11 cellular contexts compared by ENCODE assay signal in the genomic region with DNA sequence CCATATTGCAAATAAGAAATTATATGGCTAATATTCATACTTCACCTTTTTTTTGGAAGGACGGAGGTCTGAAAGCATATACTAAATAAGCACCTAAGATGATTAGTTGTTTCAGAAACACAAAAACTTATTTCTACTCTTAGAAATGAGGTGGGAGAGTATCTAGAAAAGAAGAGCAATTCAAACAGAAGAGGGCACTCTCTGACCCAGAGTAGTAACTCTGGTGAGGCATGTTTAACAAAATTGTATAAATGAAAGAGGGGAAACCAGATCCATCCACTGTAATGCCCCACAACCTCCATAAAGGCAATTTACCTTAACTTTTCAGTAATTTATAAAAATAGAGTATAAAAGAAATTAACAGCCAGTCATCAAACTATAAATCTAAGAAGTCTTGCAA.
A peak's percentile ranks its signal among the peaks of the same experiment; 100 is the strongest.
DNase-seq lines count a peak whose midpoint lies in the region; ATAC-seq, FAIRE-seq and TF ChIP-seq lines count a peak whose summit lies in the region.
"Had no signal": no experiment of that assay in that cellular context is flagged by ENCODE, and none has a peak within 500 bp of the region (broad histone marks: within the 10 kb centered on the region; RNA-seq: fewer than 3 reads in every experiment).

No MANE protein-coding gene starts in this region.

- H2BK15ac ChIP-seq in mesenchymal stem cell (ENCODE audit: low read depth, poor library complexity, severe bottlenecking), result no peak overlapping the region

- H2BK12ac ChIP-seq in mesenchymal stem cell (ENCODE audit: low read length in 2 of 2), result no peak overlapping the region

- H3K4me1 ChIP-seq in mesenchymal stem cell (ENCODE audit: control insufficient read depth, insufficient read depth, low read depth, low read length) (no peaks in the 10 kb centered on the region), thyroid gland (no peaks in the 10 kb centered on the region)

- H3K36me3 ChIP-seq in mesenchymal stem cell (ENCODE audit: control insufficient read depth in 1 of 2, insufficient read depth in 2 of 2, low read depth in 1 of 2, low read length in 2 of 2) (no peaks in the 10 kb centered on the region), thyroid gland (no peaks in the 10 kb centered on the region)

- DNase-seq in Kasumi-1 (lab: John Stamatoyannopoulos, UW) (peak; percentile 68 to 76), WTC11 (ENCODE audit: low spot score) (no peak), mesenchymal stem cell (peak; percentile 13), AG08395 (ENCODE audit: low spot score) (no peak), thyroid gland (no peak)
- no peak for DNase-seq in stimulated activated naive CD8-positive, alpha-beta T cell treated with anti-CD3 and anti-CD28 coated beads, Interleukin-15, amount 100 ng/mL, for 72 hours
- DNase-seq: stimulated activated naive B cell treated with anti-CD40 and anti-IgM and Interleukin-4, amounts not matched to agents 10 μg/mL and 1 μg/mL and 100 μg/mL, for 72 hours had no signal

- H3K79me1 ChIP-seq in mesenchymal stem cell (replicated peaks; ENCODE audit: low read length, poor library complexity, severe bottlenecking), result no peaks in the 10 kb centered on the region

- no peaks in the 10 kb centered on the region for H3K9me3 Mint-ChIP-seq in WTC11
- peaks cover 7 to 8% of the 10 kb centered on the region in 2 donors for H3K9me3 Mint-ChIP-seq in stimulated activated naive CD8-positive, alpha-beta T cell treated with anti-CD3 and anti-CD28 coated beads, Interleukin-15, amount 100 ng/mL, for 72 hours
- H3K9me3 Mint-ChIP-seq: stimulated activated naive B cell treated with anti-CD40 and anti-IgM and Interleukin-4, amounts not matched to agents 10 μg/mL and 1 μg/mL and 100 μg/mL, for 72 hours had no signal

- H4K8ac ChIP-seq in mesenchymal stem cell (ENCODE audit: low read length), result no peak overlapping the region

- H2AK5ac ChIP-seq in mesenchymal stem cell (ENCODE audit: low read length, severe bottlenecking), result no peak overlapping the region

- no peak overlapping the region for H3K4me3 ChIP-seq in mesenchymal stem cell (ENCODE audit: insufficient read depth in 1 of 2, low read depth in 1 of 2, low read length in 2 of 2)
- no peak overlapping the region for H3K4me3 ChIP-seq in thyroid gland (replicated peaks in 1 of 3)

- H3K9me3 ChIP-seq in mesenchymal stem cell (ENCODE audit: control insufficient read depth, low read length) (no peaks in the 10 kb centered on the region), thyroid gland (no peaks in the 10 kb centered on the region)

- no peak overlapping the region for H2AFZ ChIP-seq in mesenchymal stem cell (ENCODE audit: low read depth, low read length)

- no peak overlapping the region for H3K4me2 ChIP-seq in mesenchymal stem cell (ENCODE audit: low read length, poor library complexity, severe bottlenecking)

- H3K27me3 ChIP-seq in mesenchymal stem cell (ENCODE audit: control insufficient read depth in 1 of 2, insufficient read depth in 1 of 2, low read length in 2 of 2) (no peaks in the 10 kb centered on the region), thyroid gland (no peaks in the 10 kb centered on the region)

- H3K27ac Mint-ChIP-seq in WTC11, result no peak overlapping the region
- no peak overlapping the region for H3K27ac Mint-ChIP-seq in stimulated activated naive CD8-positive, alpha-beta T cell treated with anti-CD3 and anti-CD28 coated beads, Interleukin-15, amount 100 ng/mL, for 72 hours
- H3K27ac Mint-ChIP-seq: stimulated activated naive B cell treated with anti-CD40 and anti-IgM and Interleukin-4, amounts not matched to agents 10 μg/mL and 1 μg/mL and 100 μg/mL, for 72 hours had no signal

- WGBS in mesenchymal stem cell, result no CpG with 5 or more reads among the region's 1 CpG
- WGBS in thyroid gland, 2 donors, result 60 to 71% methylated on average over 1 of the region's 1 CpG

- H3K36me3 Mint-ChIP-seq in WTC11, result no peaks in the 10 kb centered on the region
- H3K36me3 Mint-ChIP-seq: stimulated activated naive B cell treated with anti-CD40 and anti-IgM and Interleukin-4, amounts not matched to agents 10 μg/mL and 1 μg/mL and 100 μg/mL, for 72 hours had no signal

- no peak overlapping the region for H3K4me3 Mint-ChIP-seq in WTC11
- no peak overlapping the region for H3K4me3 Mint-ChIP-seq in stimulated activated naive CD8-positive, alpha-beta T cell treated with anti-CD3 and anti-CD28 coated beads, Interleukin-15, amount 100 ng/mL, for 72 hours
- H3K4me3 Mint-ChIP-seq: stimulated activated naive B cell treated with anti-CD40 and anti-IgM and Interleukin-4, amounts not matched to agents 10 μg/mL and 1 μg/mL and 100 μg/mL, for 72 hours had no signal

- no peak overlapping the region for H3K23ac ChIP-seq in mesenchymal stem cell (ENCODE audit: low read length in 2 of 2)

- CTCF ChIA-PET in WTC11 (lab: Charles Lee), result interaction anchor here (0.7 kb wide), 1 partner anchor 79 kb away, joined by 3 read pairs; no protein-coding TSS in a partner anchor

- H2BK120ac ChIP-seq in mesenchymal stem cell (ENCODE audit: low read depth, low read length), result no peak overlapping the region

- H2BK5ac ChIP-seq in mesenchymal stem cell (ENCODE audit: low read depth, low read length, poor library complexity, severe bottlenecking), result no peak overlapping the region

- TF ChIP-seq CTCF in WTC11 (IDR thresholded peaks at IDR 0.05) (no peak), thyroid gland (IDR thresholded peaks at IDR 0.05) (peak in 3 of 6 experiments; percentile 27 to 40 (median 30))

- H4K91ac ChIP-seq in mesenchymal stem cell (ENCODE audit: low read length), result no peak overlapping the region

- no peak for TF ChIP-seq POLR2A in thyroid gland (IDR thresholded peaks at IDR 0.05)

- H3K18ac ChIP-seq in mesenchymal stem cell (ENCODE audit: low read depth in 1 of 2, low read length in 2 of 2), result no peak overlapping the region

- peak; percentile 23 for FAIRE-seq in G401.6 (lab: Jason Lieb, UNC)

- H3K4ac ChIP-seq in mesenchymal stem cell (ENCODE audit: low read depth in 1 of 2, low read length in 2 of 2), result no peak overlapping the region

- no peaks in the 10 kb centered on the region for H3K4me1 Mint-ChIP-seq in WTC11
- no peaks in the 10 kb centered on the region for H3K4me1 Mint-ChIP-seq in stimulated activated naive CD8-positive, alpha-beta T cell treated with anti-CD3 and anti-CD28 coated beads, Interleukin-15, amount 100 ng/mL, for 72 hours
- H3K4me1 Mint-ChIP-seq: stimulated activated naive B cell treated with anti-CD40 and anti-IgM and Interleukin-4, amounts not matched to agents 10 μg/mL and 1 μg/mL and 100 μg/mL, for 72 hours had no signal

- no peak overlapping the region for H3K27ac ChIP-seq in mesenchymal stem cell (ENCODE audit: low read length, poor library complexity, severe bottlenecking)
- no peak overlapping the region for H3K27ac ChIP-seq in thyroid gland

- H3K27me3 Mint-ChIP-seq in WTC11 (ENCODE audit: low read depth), result no peaks in the 10 kb centered on the region
- H3K27me3 Mint-ChIP-seq in stimulated activated naive CD8-positive, alpha-beta T cell treated with anti-CD3 and anti-CD28 coated beads, Interleukin-15, amount 100 ng/mL, for 72 hours, result no peaks in the 10 kb centered on the region
- H3K27me3 Mint-ChIP-seq: stimulated activated naive B cell treated with anti-CD40 and anti-IgM and Interleukin-4, amounts not matched to agents 10 μg/mL and 1 μg/mL and 100 μg/mL, for 72 hours had no signal

- no peak overlapping the region for H3K14ac ChIP-seq in mesenchymal stem cell (ENCODE audit: low read length in 2 of 2)

- H3K9ac ChIP-seq in mesenchymal stem cell (ENCODE audit: low read length), result no peak overlapping the region

- ATAC-seq in WTC11 (peak; percentile 77), GM18861 (IDR thresholded peaks at IDR 0.05; ENCODE audit: unreplicated experiment) (no peak)
- no peak for ATAC-seq in stimulated activated naive CD8-positive, alpha-beta T cell treated with anti-CD3 and anti-CD28 coated beads, Interleukin-15, amount 100 ng/mL, for 72 hours
- ATAC-seq: Right ventricle myocardium inferior; sciatic nerve; stimulated activated naive B cell treated with anti-CD40 and anti-IgM and Interleukin-4, amounts not matched to agents 10 μg/mL and 1 μg/mL and 100 μg/mL, for 72 hours had no signal

- POLR2A ChIA-PET in WTC11 (lab: Charles Lee), result no interaction called here

- intact Hi-C loops in thyroid gland (cut with DNase I), result no loop called here

TF ChIP-seq in WTC11, 78 proteins besides CTCF, POLR2A, EP300 and RAD21 (continues in another document):
- TF ChIP-seq CBFB (CRISPR knock-in tag; IDR thresholded peaks at IDR 0.05; ENCODE audit: low read depth), result no peak
- no peak for TF ChIP-seq MXD4 (CRISPR knock-in tag; IDR thresholded peaks at IDR 0.05; ENCODE audit: borderline replicate concordance)
- no peak for TF ChIP-seq TP53 (CRISPR knock-in tag; IDR thresholded peaks at IDR 0.05)
- TF ChIP-seq JUN (CRISPR knock-in tag; IDR thresholded peaks at IDR 0.05), result no peak
- TF ChIP-seq FOXP4 (CRISPR knock-in tag; IDR thresholded peaks at IDR 0.05), result no peak

Comparison
In these comparisons a context has a peak if more than half of its experiments do, and no peak if none do; other contexts are left out.
1. DNase-seq: peak in Kasumi-1 (2 of 2) and mesenchymal stem cell (single experiment); none in WTC11 (single experiment), AG08395 (single experiment), stimulated activated naive CD8-positive, alpha-beta T cell treated with anti-CD3 and anti-CD28 coated beads, Interleukin-15, amount 100 ng/mL, for 72 hours (0 of 2) and thyroid gland (0 of 2).